Comparison of ENCODE assay signal across 8 cellular contexts in genomic region chr21:34986561-34987533, GRCh38.
DNase-seq lines count a peak whose midpoint lies in the region; ATAC-seq and TF ChIP-seq lines count a peak whose summit lies in the region.

No MANE protein-coding gene starts in this region.

- H4K91ac ChIP-seq in trophoblast cell (ENCODE audit: low read depth, low read length), result peak overlapping the region; percentile 20

- no peak overlapping the region for H3K18ac ChIP-seq in trophoblast cell (ENCODE audit: low read length)

- H3K9ac ChIP-seq in trophoblast cell (ENCODE audit: low read length), result no peak overlapping the region

- TF ChIP-seq CTCF in astrocyte of the spinal cord (IDR thresholded peaks at IDR 0.05; ENCODE audit: low read depth, low read length), result peak; percentile 13

- no CpG with 5 or more reads among the region's 16 CpGs for WGBS in trophoblast cell (ENCODE audit: extremely low coverage, insufficient coverage, insufficient read length)

- in situ Hi-C loops in astrocyte of the spinal cord (cut with HindIII; ENCODE audit: low sequenced_read_pairs), result no loop called here

- peak overlapping the region; percentile 41 for H3K27ac ChIP-seq in trophoblast cell (ENCODE audit: low read depth, low read length)

- no peak overlapping the region for H2AK5ac ChIP-seq in trophoblast cell (ENCODE audit: low read length)

- DNase-seq in T follicular helper cell (ENCODE audit: low read depth) (peak; percentile 45), astrocyte of the spinal cord (ENCODE audit: low read depth, low spot score) (peak; percentile 95), trophoblast cell (no peak), Ammon's horn (ENCODE audit: low spot score) (no peak), HUDEP-2 (lab: John Stamatoyannopoulos, UW; ENCODE audit: unreplicated experiment in 76 of 76) (no peak), pons (ENCODE audit: low spot score) (no peak)

- H2BK120ac ChIP-seq in trophoblast cell (ENCODE audit: insufficient read depth, low read length, poor library complexity), result peak overlapping the region; percentile 41

- no peaks in the 10 kb centered on the region for H3K9me3 ChIP-seq in trophoblast cell (ENCODE audit: insufficient read depth, low read depth, low read length)

- H4K12ac ChIP-seq in trophoblast cell (ENCODE audit: low read depth, low read length), result no peak overlapping the region

- no peaks in the 10 kb centered on the region for H3K27me3 ChIP-seq in trophoblast cell (ENCODE audit: insufficient read depth, low read length)

- no peak overlapping the region for H2BK12ac ChIP-seq in trophoblast cell (ENCODE audit: low read length)

- no peak overlapping the region for H2AFZ ChIP-seq in trophoblast cell (ENCODE audit: insufficient read depth, low read length, poor library complexity)

- H3K4me1 ChIP-seq in trophoblast cell (ENCODE audit: control insufficient read depth in 1 of 2, insufficient read depth in 2 of 2, low read length in 2 of 2), result peaks cover 0 to 7% of the 10 kb centered on the region in 2 experiments

- H3K36me3 ChIP-seq in trophoblast cell (ENCODE audit: control insufficient read depth in 1 of 2, insufficient read depth in 2 of 2, low read length in 2 of 2), result no peaks in the 10 kb centered on the region

- H3K23ac ChIP-seq in trophoblast cell (ENCODE audit: low read length), result no peak overlapping the region

- peak overlapping the region; percentile 4 for H3K4me2 ChIP-seq in trophoblast cell (ENCODE audit: low read length)

- no peak overlapping the region for H3K4ac ChIP-seq in trophoblast cell (ENCODE audit: low read depth, low read length)

- H3K79me1 ChIP-seq in trophoblast cell (ENCODE audit: low read length), result peaks cover 4% of the 10 kb centered on the region

- no peak overlapping the region for H2BK5ac ChIP-seq in trophoblast cell (ENCODE audit: low read depth, low read length, poor library complexity)

- ATAC-seq in GM18508 (IDR thresholded peaks at IDR 0.05; ENCODE audit: insufficient read depth, unreplicated experiment) (peak; percentile 48), HG02840 (IDR thresholded peaks at IDR 0.05; ENCODE audit: low FRiP score, unreplicated experiment) (peak; percentile 64)

- H3K4me3 ChIP-seq in astrocyte of the spinal cord (ENCODE audit: low read depth, low read length) (no peak overlapping the region), trophoblast cell (ENCODE audit: low read depth, low read length) (no peak overlapping the region)

- peak overlapping the region; percentile 20 for H4K8ac ChIP-seq in trophoblast cell (ENCODE audit: low read depth, low read length)

- H3K14ac ChIP-seq in trophoblast cell (ENCODE audit: low read length), result no peak overlapping the region

- H3K79me2 ChIP-seq in trophoblast cell (ENCODE audit: control insufficient read depth, insufficient read depth, low read length, poor library complexity), result no peaks in the 10 kb centered on the region

Comparison
In these comparisons a context has a peak if more than half of its experiments do, and no peak if none do; other contexts are left out.
1. DNase-seq: peak in T follicular helper cell (single experiment) and astrocyte of the spinal cord (single experiment); none in trophoblast cell (0 of 2), Ammon's horn (single experiment), HUDEP-2 (0 of 76) and pons (single experiment).